In the genomic region with DNA sequence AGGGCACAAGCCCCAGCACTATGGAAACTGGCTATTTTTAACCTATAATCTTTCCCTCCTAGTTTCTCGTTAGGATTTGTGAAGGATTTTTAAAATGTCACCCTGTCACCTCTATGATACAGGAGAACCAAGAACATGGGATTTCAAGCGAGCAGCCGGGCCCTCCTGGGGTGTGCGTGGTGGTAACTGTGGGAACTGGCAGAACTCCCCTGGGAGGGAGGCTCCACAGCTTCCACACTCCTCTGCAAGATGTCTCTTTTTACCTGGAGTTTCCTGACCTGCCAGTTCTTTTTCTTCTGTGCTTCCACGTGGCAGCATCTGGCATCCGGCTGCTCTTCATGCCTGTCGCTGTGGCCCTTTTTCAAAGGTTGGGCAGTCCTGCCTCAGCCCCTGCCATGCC, we compare ENCODE assay signal across 28 cellular contexts.
"Had no signal": no experiment of that assay in that cellular context is flagged by ENCODE, and none has a peak within 500 bp of the region (broad histone marks: within the 10 kb centered on the region; RNA-seq: fewer than 3 reads in every experiment).

No MANE protein-coding gene starts in this region.

- H3K4me3 Mint-ChIP-seq: activated B cell treated with CpG ODN at 0.5 μM for 24 hours; activated CD8-positive, alpha-beta T cell treated with anti-CD3 and anti-CD28 coated beads for 36 hours; activated naive CD4-positive, alpha-beta T cell treated with anti-CD3 and anti-CD28 coated beads for 36 hours; activated naive CD8-positive, alpha-beta T cell treated with anti-CD3 and anti-CD28 coated beads, Interleukin-2, amount 10 ng/mL, durations not matched to agents 7 days and 5 days; activated T-cell treated with anti-CD3 and anti-CD28 coated beads, Interleukin-2, amount 50 U/mL, for 4 hours; activated T-helper 17 cell treated with anti-CD3 and anti-CD28 coated beads, Interleukin-2, amount 50 U/mL, for 72 hours; effector memory CD8-positive, alpha-beta T cell; T-helper 2 cell treated with Interferon-gamma antibody and Interleukin-4, amounts not matched to agents 5 μg/mL and 100 μg/mL, for 36 hours had no signal

- H3K27ac ChIP-seq: ascending aorta, esophagus muscularis mucosa, foreskin keratinocyte, gastrocnemius medialis, heart left ventricle, WERI-Rb-1 had no signal

- H3K36me3 ChIP-seq: ascending aorta, esophagus muscularis mucosa, gastrocnemius medialis, heart left ventricle, WERI-Rb-1 had no signal

- H3K9me3 ChIP-seq: ascending aorta, esophagus muscularis mucosa, gastrocnemius medialis, heart left ventricle had no signal

- DNase-seq: activated B cell treated with CpG ODN at 0.5 μM for 24 hours; activated CD4-positive, alpha-beta T cell treated with anti-CD3 and anti-CD28 coated beads for 48 hours; activated CD4-positive, alpha-beta T cell treated with anti-CD3 and anti-CD28 coated beads, Interleukin-2, amount 50 U/mL, for 1 hour; activated CD4-positive, alpha-beta T cell treated with anti-CD3 and anti-CD28 coated beads, Interleukin-2, amount 50 U/mL, for 48 hours; activated CD8-positive, alpha-beta memory T cell treated with anti-CD3 and anti-CD28 coated beads for 24 hours; activated CD8-positive, alpha-beta T cell treated with anti-CD3 and anti-CD28 coated beads for 36 hours; activated effector memory CD4-positive, alpha-beta T cell treated with Interleukin-2 at 50 U/mL for 16 hours; activated gamma-delta T cell treated with Interleukin-2 at 50 U/mL for 16 hours; activated naive CD4-positive, alpha-beta T cell treated with anti-CD3 and anti-CD28 coated beads for 36 hours; activated naive CD8-positive, alpha-beta T cell treated with anti-CD3 and anti-CD28 coated beads, Interleukin-2, amount 10 ng/mL, durations not matched to agents 7 days and 5 days; activated T-cell treated with anti-CD3 and anti-CD28 coated beads, Interleukin-2, amount 50 U/mL, for 4 hours; cortex of kidney; dermis blood vessel endothelial cell; effector CD4-positive, alpha-beta T cell; effector memory CD8-positive, alpha-beta T cell; erythroblast; foreskin keratinocyte; gastrocnemius medialis; glutamatergic neuron; heart left ventricle; T1000; WERI-Rb-1 had no signal

- H3K27ac Mint-ChIP-seq: activated B cell treated with CpG ODN at 0.5 μM for 24 hours; activated CD8-positive, alpha-beta T cell treated with anti-CD3 and anti-CD28 coated beads for 36 hours; activated naive CD4-positive, alpha-beta T cell treated with anti-CD3 and anti-CD28 coated beads for 36 hours; activated naive CD4-positive, alpha-beta T cell treated with anti-CD3 and anti-CD28 coated beads, Interleukin-2, amount 50 U/mL, for 72 hours; activated naive CD8-positive, alpha-beta T cell treated with anti-CD3 and anti-CD28 coated beads, Interleukin-2, amount 10 ng/mL, durations not matched to agents 7 days and 5 days; activated T-helper 17 cell treated with anti-CD3 and anti-CD28 coated beads, Interleukin-2, amount 50 U/mL, for 72 hours; effector memory CD8-positive, alpha-beta T cell; T-helper 2 cell treated with Interferon-gamma antibody and Interleukin-4, amounts not matched to agents 5 μg/mL and 100 μg/mL, for 36 hours had no signal

- H3K27me3 ChIP-seq: ascending aorta, foreskin keratinocyte, gastrocnemius medialis had no signal

- H3K4me1 ChIP-seq: ascending aorta, esophagus muscularis mucosa, foreskin keratinocyte, gastrocnemius medialis, heart left ventricle had no signal

- H3K27me3 Mint-ChIP-seq: activated naive CD8-positive, alpha-beta T cell treated with anti-CD3 and anti-CD28 coated beads, Interleukin-2, amount 10 ng/mL, durations not matched to agents 7 days and 5 days had no signal

- ATAC-seq: activated CD4-positive, CD25-positive, alpha-beta regulatory T cell treated with anti-CD3 and anti-CD28 coated beads, Interleukin-2, amount 50 U/mL, for 24 hours; activated CD8-positive, alpha-beta T cell treated with anti-CD3 and anti-CD28 coated beads for 36 hours; activated naive CD4-positive, alpha-beta T cell treated with anti-CD3 and anti-CD28 coated beads, Interleukin-2, amount 50 U/mL, for 72 hours; activated T-cell treated with anti-CD3 and anti-CD28 coated beads, Interleukin-2, amount 50 U/mL, for 4 hours; activated T-helper 17 cell treated with anti-CD3 and anti-CD28 coated beads, Interleukin-2, amount 50 U/mL, for 72 hours; effector memory CD8-positive, alpha-beta T cell; foreskin keratinocyte; gastrocnemius medialis; heart left ventricle had no signal

- H3K9me3 Mint-ChIP-seq: activated B cell treated with CpG ODN at 0.5 μM for 24 hours; activated CD8-positive, alpha-beta T cell treated with anti-CD3 and anti-CD28 coated beads for 36 hours; activated naive CD4-positive, alpha-beta T cell treated with anti-CD3 and anti-CD28 coated beads for 36 hours; activated naive CD4-positive, alpha-beta T cell treated with anti-CD3 and anti-CD28 coated beads, Interleukin-2, amount 50 U/mL, for 72 hours; activated naive CD8-positive, alpha-beta T cell treated with anti-CD3 and anti-CD28 coated beads, Interleukin-2, amount 10 ng/mL, durations not matched to agents 7 days and 5 days; activated T-cell treated with anti-CD3 and anti-CD28 coated beads, Interleukin-2, amount 50 U/mL, for 4 hours; activated T-helper 17 cell treated with anti-CD3 and anti-CD28 coated beads, Interleukin-2, amount 50 U/mL, for 72 hours; T-helper 2 cell treated with Interferon-gamma antibody and Interleukin-4, amounts not matched to agents 5 μg/mL and 100 μg/mL, for 36 hours had no signal

- H3K4me1 Mint-ChIP-seq: activated B cell treated with CpG ODN at 0.5 μM for 24 hours; activated naive CD8-positive, alpha-beta T cell treated with anti-CD3 and anti-CD28 coated beads, Interleukin-2, amount 10 ng/mL, durations not matched to agents 7 days and 5 days; activated T-helper 17 cell treated with anti-CD3 and anti-CD28 coated beads, Interleukin-2, amount 50 U/mL, for 72 hours had no signal

- H3K4me3 ChIP-seq: ascending aorta, esophagus muscularis mucosa, gastrocnemius medialis, heart left ventricle had no signal

- H3K36me3 Mint-ChIP-seq: activated naive CD4-positive, alpha-beta T cell treated with anti-CD3 and anti-CD28 coated beads, Interleukin-2, amount 50 U/mL, for 72 hours; activated naive CD8-positive, alpha-beta T cell treated with anti-CD3 and anti-CD28 coated beads, Interleukin-2, amount 10 ng/mL, durations not matched to agents 7 days and 5 days had no signal
